9 cellular contexts compared by ENCODE assay signal in genomic region chr6:104771258-104771832, GRCh38.
A peak's percentile ranks its signal among the peaks of the same experiment; 100 is the strongest.
DNase-seq lines count a peak whose midpoint lies in the region; ATAC-seq and TF ChIP-seq lines count a peak whose summit lies in the region.
"Had no signal": no experiment of that assay in that cellular context is flagged by ENCODE, and none has a peak within 500 bp of the region (broad histone marks: within the 10 kb centered on the region; RNA-seq: fewer than 3 reads in every experiment).

No MANE protein-coding gene starts in this region.

- DNase-seq in NCI-H1092 treated with DMSO at 0.1 percent for 48 hours (lab: John Stamatoyannopoulos, UW) = peak; percentile 28
- no peak for DNase-seq in NCI-H1092 (lab: John Stamatoyannopoulos, UW)
- peak; percentile 39 for DNase-seq in SK-N-SH
- DNase-seq in fibroblast of villous mesenchyme (ENCODE audit: low read depth) = peak; percentile 47
- peak; percentile 77 for DNase-seq in superior temporal gyrus (ENCODE audit: extremely low spot score)
- no peak for DNase-seq in activated CD4-positive, alpha-beta T cell treated with anti-CD3 and anti-CD28 coated beads, Interleukin-2, amount 10 ng/mL, durations not matched to agents 7 days and 5 days

- no peaks in the 10 kb centered on the region; a peak in 1 of 4 replicates for H3K4me1 ChIP-seq in SK-N-SH (ENCODE audit: control insufficient read depth in 1 of 2, insufficient read depth in 2 of 2, low read depth in 1 of 2, low read length in 1 of 2)

- H3K4me1 Mint-ChIP-seq in activated CD4-positive, alpha-beta T cell treated with anti-CD3 and anti-CD28 coated beads, Interleukin-2, amount 10 ng/mL, durations not matched to agents 7 days and 5 days = peaks cover 8% of the 10 kb centered on the region

- no peaks in the 10 kb centered on the region for H3K79me2 ChIP-seq in SK-N-SH (ENCODE audit: insufficient read depth)

- no peaks in the 10 kb centered on the region for H3K9me3 Mint-ChIP-seq in activated CD4-positive, alpha-beta T cell treated with anti-CD3 and anti-CD28 coated beads, Interleukin-2, amount 10 ng/mL, durations not matched to agents 7 days and 5 days

- POLR2A ChIA-PET in SK-N-SH (lab: Yijun Ruan, JAX) = no interaction called here
- POLR2A ChIA-PET in activated CD4-positive, alpha-beta T cell treated with anti-CD3 and anti-CD28 coated beads, Interleukin-2, amount 10 ng/mL, durations not matched to agents 7 days and 5 days (lab: Charles Lee) = no interaction called here

- CTCF ChIA-PET in SK-N-SH (lab: Yijun Ruan, JAX) = interaction anchor here (0.6 to 1.4 kb wide), 4 partner anchors 12 to 760 kb away, joined by 3 to 6 read pairs (median 4); no protein-coding TSS in a partner anchor
- CTCF ChIA-PET in activated CD4-positive, alpha-beta T cell treated with anti-CD3 and anti-CD28 coated beads, Interleukin-2, amount 10 ng/mL, durations not matched to agents 7 days and 5 days (lab: Charles Lee) = interaction anchor here (0.8 kb wide), 1 partner anchor 62 kb away, joined by 3 read pairs; no protein-coding TSS in a partner anchor

- no peaks in the 10 kb centered on the region for H4K20me1 ChIP-seq in SK-N-SH (ENCODE audit: insufficient read depth)
- H4K20me1 ChIP-seq: BLaER1 treated with 17β-estradiol and CSF1 and Interleukin-3, amounts not matched to agents 10 nM and 100 nM had no signal

- no peak overlapping the region for H3K27ac Mint-ChIP-seq in activated CD4-positive, alpha-beta T cell treated with anti-CD3 and anti-CD28 coated beads, Interleukin-2, amount 10 ng/mL, durations not matched to agents 7 days and 5 days

- 10% methylated on average over 2 of the region's 2 CpGs for WGBS in SK-N-SH (ENCODE audit: low lambda C conversion rate)

- H3K9me2 ChIP-seq in SK-N-SH = no peaks in the 10 kb centered on the region

- no peaks in the 10 kb centered on the region for H3F3A ChIP-seq in SK-N-SH (replicated peaks; ENCODE audit: insufficient read depth)

- peak; percentile 81 for TF ChIP-seq RAD21 in SK-N-SH (IDR thresholded peaks at IDR 0.05; ENCODE audit: low read length)

- no peaks in the 10 kb centered on the region for H3K9me3 ChIP-seq in SK-N-SH
- H3K9me3 ChIP-seq: BLaER1 treated with 17β-estradiol and CSF1 and Interleukin-3, amounts not matched to agents 10 nM and 100 nM had no signal

- no peak overlapping the region for H3K27ac ChIP-seq in SK-N-SH (ENCODE audit: low read depth in 2 of 2, low read length in 1 of 2)
- H3K27ac ChIP-seq: BLaER1 treated with 17β-estradiol and CSF1 and Interleukin-3, amounts not matched to agents 10 nM and 100 nM had no signal

- TF ChIP-seq CTCF in SK-N-SH (IDR thresholded peaks at IDR 0.05) = peak; percentile 79
- TF ChIP-seq CTCF in fibroblast of villous mesenchyme (IDR thresholded peaks at IDR 0.05; ENCODE audit: insufficient read depth, low read depth, low read length) = peak; percentile 53

- H3K9ac ChIP-seq in SK-N-SH = no peak overlapping the region
- H3K9ac ChIP-seq: BLaER1 treated with 17β-estradiol and CSF1 and Interleukin-3, amounts not matched to agents 10 nM and 100 nM had no signal

- H3K4me3 ChIP-seq in SK-N-SH (ENCODE audit: low read depth in 2 of 2, low read length in 1 of 2) = no peak overlapping the region; a peak in 1 of 4 replicates
- H3K4me3 ChIP-seq in fibroblast of villous mesenchyme (ENCODE audit: low read depth, low read length) = no peak overlapping the region
- H3K4me3 ChIP-seq: BLaER1 treated with 17β-estradiol and CSF1 and Interleukin-3, amounts not matched to agents 10 nM and 100 nM had no signal

- no peak overlapping the region for H3K4me2 ChIP-seq in SK-N-SH
- H3K4me2 ChIP-seq: BLaER1 treated with 17β-estradiol and CSF1 and Interleukin-3, amounts not matched to agents 10 nM and 100 nM had no signal

- no peaks in the 10 kb centered on the region for H3K27me3 ChIP-seq in SK-N-SH (ENCODE audit: insufficient read depth)
- H3K27me3 ChIP-seq: BLaER1 treated with 17β-estradiol and CSF1 and Interleukin-3, amounts not matched to agents 10 nM and 100 nM had no signal

- H3K36me3 ChIP-seq in SK-N-SH (replicated peaks in 1 of 2; ENCODE audit: control insufficient read depth in 1 of 2, insufficient read depth in 2 of 2, low read length in 1 of 2) = peaks cover 22 to 29% of the 10 kb centered on the region in 2 experiments

- TF ChIP-seq EP300 in SK-N-SH (IDR thresholded peaks at IDR 0.05; ENCODE audit: borderline replicate concordance in 1 of 2, low read depth in 1 of 2, low read length in 1 of 2) = no peak

- peaks cover 2% of the 10 kb centered on the region for H3K36me3 Mint-ChIP-seq in activated CD4-positive, alpha-beta T cell treated with anti-CD3 and anti-CD28 coated beads, Interleukin-2, amount 10 ng/mL, durations not matched to agents 7 days and 5 days (ENCODE audit: low read depth)

- H3K4me3 Mint-ChIP-seq in activated CD4-positive, alpha-beta T cell treated with anti-CD3 and anti-CD28 coated beads, Interleukin-2, amount 10 ng/mL, durations not matched to agents 7 days and 5 days = no peak overlapping the region

- no peaks in the 10 kb centered on the region for H3K27me3 Mint-ChIP-seq in activated CD4-positive, alpha-beta T cell treated with anti-CD3 and anti-CD28 coated beads, Interleukin-2, amount 10 ng/mL, durations not matched to agents 7 days and 5 days

- no peak overlapping the region for H2AFZ ChIP-seq in SK-N-SH (ENCODE audit: low read depth)

- ATAC-seq in GM19452 (IDR thresholded peaks at IDR 0.05; ENCODE audit: unreplicated experiment) (peak; percentile 87), HG03565 (IDR thresholded peaks at IDR 0.05; ENCODE audit: unreplicated experiment) (peak; percentile 91)

TF ChIP-seq in SK-N-SH, 30 proteins besides CTCF, POLR2A, EP300 and RAD21:
- TF ChIP-seq FOXJ3 (CRISPR knock-in tag; IDR thresholded peaks at IDR 0.05) (no peak), SMC3 (IDR thresholded peaks at IDR 0.05; ENCODE audit: low read depth, low read length) (peak; percentile 50), JUND (IDR thresholded peaks at IDR 0.05) (no peak)

Comparison
In these comparisons a context has a peak if more than half of its experiments do, and no peak if none do; other contexts are left out.
1. DNase-seq: peak in NCI-H1092 treated with DMSO at 0.1 percent for 48 hours (single experiment), SK-N-SH (single experiment), fibroblast of villous mesenchyme (single experiment) and superior temporal gyrus (single experiment); none in NCI-H1092 (single experiment) and activated CD4-positive, alpha-beta T cell treated with anti-CD3 and anti-CD28 coated beads, Interleukin-2, amount 10 ng/mL, durations not matched to agents 7 days and 5 days (single experiment).